Comparison of ENCODE assay signal across 8 cellular contexts in genomic region chr4:4860803-4861591, GRCh38. TPM values are rescaled to one million over a fixed set of nuclear protein-coding genes. Genes with fewer than 3 reads are reported as not detected.
DNase-seq lines count a peak whose midpoint lies in the region; ATAC-seq and TF ChIP-seq lines count a peak whose summit lies in the region.

No MANE protein-coding gene starts in this region.

- H3K36me3 ChIP-seq in PC-3 (ENCODE audit: low read depth, low read length) (no peaks in the 10 kb centered on the region), esophagus muscularis mucosa (peaks cover 0 to 7% (median 2%) of the 10 kb centered on the region in 4 donors), osteoblast (ENCODE audit: insufficient read depth, low read length) (peaks cover 7% of the 10 kb centered on the region)

- POLR2A ChIA-PET in PC-3 (lab: Charles Lee; ENCODE audit: unreplicated experiment), result no interaction called here

- H3K4me3 Mint-ChIP-seq in Calu3 (ENCODE audit: low read depth, unreplicated experiment), result peak overlapping the region; percentile 61

- H2AFZ ChIP-seq in PC-3 (ENCODE audit: low read length), result peak overlapping the region; percentile 71
- peak overlapping the region; percentile 85 for H2AFZ ChIP-seq in osteoblast (ENCODE audit: low read length)

- H3K9me3 ChIP-seq in PC-3 (ENCODE audit: low read length), result no peaks in the 10 kb centered on the region
- H3K9me3 ChIP-seq in esophagus muscularis mucosa, result peaks cover 0 to 5% (median 0%) of the 10 kb centered on the region in 4 donors
- no peaks in the 10 kb centered on the region for H3K9me3 ChIP-seq in osteoblast (ENCODE audit: low read depth, low read length)

- WGBS in esophagus muscularis mucosa, result 4% methylated on average over 28 of the region's 39 CpGs

- ATAC-seq in PC-3 (no peak), HG03457 (IDR thresholded peaks at IDR 0.05; ENCODE audit: unreplicated experiment) (no peak)

- H3K27ac Mint-ChIP-seq in Calu3 (ENCODE audit: unreplicated experiment), result no peak overlapping the region

- TF ChIP-seq CTCF in Calu3 (IDR thresholded peaks at IDR 0.05; ENCODE audit: unreplicated experiment) (no peak), PC-3 (conservative IDR thresholded peaks at IDR 0.05; ENCODE audit: low read depth, low read length) (no peak), esophagus muscularis mucosa (IDR thresholded peaks at IDR 0.05) (no peak), osteoblast (IDR thresholded peaks at IDR 0.05; ENCODE audit: extremely low read depth, low read depth, low read length) (no peak)

- DNase-seq in Calu3, result no peak
- DNase-seq in PC-3, result no peak
- no peak for DNase-seq in esophagus muscularis mucosa (ENCODE audit: extremely low spot score)
- peak; percentile 98 for DNase-seq in osteoblast (ENCODE audit: insufficient read length, low spot score, missing footprints)
- no peak for DNase-seq in activated CD4-positive, CD25-positive, alpha-beta regulatory T cell (lab: John Stamatoyannopoulos, UW)
- no peak for DNase-seq in HK-2 (ENCODE audit: unreplicated experiment)
- DNase-seq in H4 (ENCODE audit: low spot score), result no peak

- H3K79me2 ChIP-seq in PC-3 (ENCODE audit: low read length) (peaks cover 10% of the 10 kb centered on the region), osteoblast (ENCODE audit: insufficient read depth, low read length) (peaks cover 3% of the 10 kb centered on the region)

- no peaks in the 10 kb centered on the region for H3K9me2 ChIP-seq in PC-3 (replicated peaks; ENCODE audit: low read length)

- H3K4me1 ChIP-seq in PC-3 (ENCODE audit: insufficient read depth, low read length), result peaks cover 3% of the 10 kb centered on the region; the same call in 1 of the 2 replicates
- H3K4me1 ChIP-seq in esophagus muscularis mucosa, result peaks cover 45 to 84% (median 66%) of the 10 kb centered on the region in 4 donors
- peaks cover 9% of the 10 kb centered on the region for H3K4me1 ChIP-seq in osteoblast (ENCODE audit: insufficient read depth, low read length)

- TF ChIP-seq EP300 in esophagus muscularis mucosa (IDR thresholded peaks at IDR 0.05), result no peak

- H3K4me2 ChIP-seq in PC-3 (ENCODE audit: low read length), result peak overlapping the region; percentile 95
- H3K4me2 ChIP-seq in osteoblast (ENCODE audit: insufficient read depth, low read length), result peak overlapping the region; percentile 96

- H4K20me1 ChIP-seq in PC-3 (ENCODE audit: low read length) (no peaks in the 10 kb centered on the region), osteoblast (ENCODE audit: insufficient read depth, low read length) (no peaks in the 10 kb centered on the region)

- BruUV-seq in Calu3 (replicated peaks; lab: Mats Ljungman, UMichigan) (no TSS peak), PC-3 (replicated peaks; lab: Mats Ljungman, UMichigan) (no TSS peak)

- H3K4me1 Mint-ChIP-seq in Calu3 (ENCODE audit: low read depth, unreplicated experiment), result no peaks in the 10 kb centered on the region

- intact Hi-C loops in Calu3 (cut with micrococcal nuclease; ENCODE audit: unreplicated experiment), result no loop called here
- intact Hi-C loops in PC-3 (cut with micrococcal nuclease), result no loop called here
- intact Hi-C loops in esophagus muscularis mucosa (cut with DNase I), result loop anchor here (5.0 to 10.0 kb wide), 2 partner anchors 376 to 599 kb away; no protein-coding TSS in a partner anchor

- no peak for TF ChIP-seq POLR2A in esophagus muscularis mucosa (IDR thresholded peaks at IDR 0.05; ENCODE audit: low read depth)

- H3K27me3 ChIP-seq in PC-3 (ENCODE audit: low read length), result peaks cover 7% of the 10 kb centered on the region
- H3K27me3 ChIP-seq in esophagus muscularis mucosa, result peaks cover 8 to 100% (median 83%) of the 10 kb centered on the region in 4 donors
- H3K27me3 ChIP-seq in osteoblast (ENCODE audit: insufficient read depth, low read length), result peaks cover 33% of the 10 kb centered on the region

- no peaks in the 10 kb centered on the region for H3K9me3 Mint-ChIP-seq in Calu3 (ENCODE audit: low read depth, unreplicated experiment)

- H3K27ac ChIP-seq in PC-3 (ENCODE audit: low read length) (no peak overlapping the region), esophagus muscularis mucosa (replicated peaks in 1 of 4) (peak overlapping the region; percentile 30 to 70 (median 50)), osteoblast (ENCODE audit: low read depth, low read length) (no peak overlapping the region)

- H3F3A ChIP-seq in PC-3 (ENCODE audit: low read length, unreplicated experiment), result no peaks in the 10 kb centered on the region

- H3K27me3 Mint-ChIP-seq in Calu3 (ENCODE audit: unreplicated experiment), result peaks cover 52% of the 10 kb centered on the region

- CTCF ChIA-PET in Calu3 (lab: Charles Lee), result no interaction called here
- CTCF ChIA-PET in PC-3 (lab: Charles Lee), result no interaction called here

- H3K4me3 ChIP-seq in PC-3 (ENCODE audit: low read length), result peak overlapping the region; percentile 86
- H3K4me3 ChIP-seq in esophagus muscularis mucosa, result peak overlapping the region; percentile 60 to 76 (median 70)
- peak overlapping the region; percentile 93 for H3K4me3 ChIP-seq in osteoblast (ENCODE audit: insufficient read depth, low read length)

- H3K36me3 Mint-ChIP-seq in Calu3 (ENCODE audit: insufficient read depth, unreplicated experiment), result peaks cover 4% of the 10 kb centered on the region

- H3K9ac ChIP-seq in PC-3 (ENCODE audit: low read length), result no peak overlapping the region; the same call in 1 of the 2 replicates

RNA-seq across cellular contexts. Expression of gene MSX1, which starts 1.5 kb away (rescaled TPM):
- 1.6 and 2.0 TPM in 2 replicates for total RNA-seq in Calu3 (2022)
- 7.5 and 10.4 TPM in 2 replicates for total RNA-seq in PC-3 (2014; rRNA removed)
- total RNA-seq in esophagus muscularis mucosa, result 1 to 10 TPM; 2.9 to 6.3 (median 4.3) TPM
- 2.9 and 3.8 TPM in 2 replicates for total RNA-seq in osteoblast
- 10.0 and 13.0 TPM in 2 replicates for total RNA-seq in H4 (2014; rRNA removed; shearing (Covaris generic))

Comparison
In these comparisons a context has a peak if more than half of its experiments do, and no peak if none do; other contexts are left out.
1. H3K27ac ChIP-seq: peak in esophagus muscularis mucosa (4 of 4); none in PC-3 (single experiment) and osteoblast (single experiment).
2. Peak in every context shown above with its lines, with median percentiles within 50 percentile points of each other: H3K4me3 ChIP-seq.